ENCODE assay signal across 24 cellular contexts in the genomic region with DNA sequence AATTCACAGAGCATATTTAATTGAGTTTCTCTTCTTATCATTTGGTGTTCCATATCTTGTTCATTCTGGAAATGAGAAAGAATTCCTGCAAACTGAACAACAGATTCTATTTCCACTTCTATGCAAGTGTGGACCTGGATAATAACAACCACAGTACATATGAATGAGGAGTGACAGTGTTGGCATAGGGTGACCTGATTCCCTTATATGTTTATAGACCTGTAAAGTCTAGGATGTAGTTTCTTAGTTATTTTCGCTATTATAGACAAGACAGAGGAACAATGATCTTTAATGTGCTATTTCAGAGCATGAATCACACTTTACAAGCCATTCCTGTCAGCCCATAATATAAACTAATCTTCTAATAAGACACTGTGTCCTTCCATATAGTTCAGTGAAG.
"Had no signal": no experiment of that assay in that cellular context is flagged by ENCODE, and none has a peak within 500 bp of the region (broad histone marks: within the 10 kb centered on the region; RNA-seq: fewer than 3 reads in every experiment).

No MANE protein-coding gene starts in this region.

- DNase-seq: Kasumi-1, MG63, NCI-H1092, NCI-H1105 treated with DMSO at 0.1 percent for 48 hours, NCI-H1417 treated with DMSO at 0.1 percent for 48 hours, NCI-H146, NCI-H1694 treated with DMSO at 0.1 percent for 48 hours, NCI-H1930, NCI-H2081, NCI-H2107, NCI-H226, NCI-H446, NCI-H510A, NCI-H524 treated with DMSO at 0.1 percent for 48 hours, NCI-H69, NCI-H774, SHP77, SW 1271, T-cell had no signal

- H3K4me3 ChIP-seq: K562, MG63 had no signal

- H3K9ac ChIP-seq: KMS-11 had no signal

- ATAC-seq: K562, Panc1, T-cell had no signal

- H3K9me3 ChIP-seq: MG63 had no signal

- H3K27ac ChIP-seq: HL-60, KMS-11, RWPE1 had no signal

- H3K4me2 ChIP-seq: KMS-11 had no signal

- H3K27me3 ChIP-seq: MG63 had no signal

- H3K36me3 ChIP-seq: MG63 had no signal
